ENCODE assay signal across 8 cellular contexts in genomic region chr4:7987148-7987989, GRCh38. TPM values are rescaled to one million over a fixed set of nuclear protein-coding genes. Genes with fewer than 3 reads are reported as not detected.
DNase-seq lines count a peak whose midpoint lies in the region; ATAC-seq and TF ChIP-seq lines count a peak whose summit lies in the region.

No MANE protein-coding gene starts in this region.

- H3K27ac Mint-ChIP-seq in Calu3 (ENCODE audit: unreplicated experiment) (no peak overlapping the region), progenitor cell of endocrine pancreas (no peak overlapping the region)
- no peak overlapping the region for H3K27ac Mint-ChIP-seq in activated naive CD4-positive, alpha-beta T cell treated with anti-CD3 and anti-CD28 coated beads, Interleukin-2, amount 50 U/mL, for 72 hours

- peaks cover 8% of the 10 kb centered on the region for H3K27me3 Mint-ChIP-seq in Calu3 (ENCODE audit: unreplicated experiment)
- peaks cover 7% of the 10 kb centered on the region for H3K27me3 Mint-ChIP-seq in progenitor cell of endocrine pancreas

- TF ChIP-seq CTCF in Calu3 (IDR thresholded peaks at IDR 0.05; ENCODE audit: unreplicated experiment), result peak; percentile 81
- TF ChIP-seq CTCF in LNCaP clone FGC (IDR thresholded peaks at IDR 0.05; ENCODE audit: control insufficient read depth, extremely low read depth, insufficient read depth), result peak; percentile 93
- TF ChIP-seq CTCF in progenitor cell of endocrine pancreas (IDR thresholded peaks at IDR 0.05; ENCODE audit: unreplicated experiment), result peak; percentile 86

- CTCF ChIA-PET in Calu3 (lab: Charles Lee), result interaction anchor here (0.8 to 2.1 kb wide), 3 partner anchors 182 to 217 kb away, joined by 3 to 8 read pairs (median 4); no protein-coding TSS in a partner anchor

- H3K4me3 Mint-ChIP-seq in Calu3 (ENCODE audit: low read depth, unreplicated experiment), result no peak overlapping the region
- H3K4me3 Mint-ChIP-seq in progenitor cell of endocrine pancreas (ENCODE audit: low read depth), result no peak overlapping the region

- H3K4me1 Mint-ChIP-seq in Calu3 (ENCODE audit: low read depth, unreplicated experiment), result no peaks in the 10 kb centered on the region
- H3K4me1 Mint-ChIP-seq in progenitor cell of endocrine pancreas (ENCODE audit: low read depth), result no peaks in the 10 kb centered on the region

- DNase-seq in Calu3 (peak; percentile 76), LNCaP clone FGC (ENCODE audit: low read depth) (peak; percentile 21), Right ventricle myocardium inferior (ENCODE audit: missing footprints) (peak; percentile 20), progenitor cell of endocrine pancreas (ENCODE audit: low spot score, unreplicated experiment) (peak; percentile 75)
- peak in 1 of 2 donors; percentile 83 for DNase-seq in activated naive CD4-positive, alpha-beta T cell treated with anti-CD3 and anti-CD28 coated beads, Interleukin-2, amount 50 U/mL, for 72 hours (ENCODE audit: low spot score in 2 of 2)

- ATAC-seq in GM21390 (IDR thresholded peaks at IDR 0.05; ENCODE audit: unreplicated experiment) (peak; percentile 78), SK-N-SH treated with all-trans-retinoic acid at 6 μM for 48 hours (peak; percentile 94), Right ventricle myocardium inferior (peak; percentile 63), GM19455 (IDR thresholded peaks at IDR 0.05; ENCODE audit: unreplicated experiment) (no peak)
- ATAC-seq in activated naive CD4-positive, alpha-beta T cell treated with anti-CD3 and anti-CD28 coated beads, Interleukin-2, amount 50 U/mL, for 72 hours, result peak; percentile 74 to 79

- no peaks in the 10 kb centered on the region for H3K9me3 Mint-ChIP-seq in Calu3 (ENCODE audit: low read depth, unreplicated experiment)
- H3K9me3 Mint-ChIP-seq in activated naive CD4-positive, alpha-beta T cell treated with anti-CD3 and anti-CD28 coated beads, Interleukin-2, amount 50 U/mL, for 72 hours, result no peaks in the 10 kb centered on the region
- H3K9me3 Mint-ChIP-seq in progenitor cell of endocrine pancreas (ENCODE audit: low read depth), result no peaks in the 10 kb centered on the region

- no peak overlapping the region for H3K4me3 ChIP-seq in LNCaP clone FGC (ENCODE audit: low read depth, low read length)

- intact Hi-C loops in Calu3 (cut with micrococcal nuclease; ENCODE audit: unreplicated experiment), result loop anchor here (1.0 kb wide), 2 partner anchors 183 to 265 kb away; no protein-coding TSS in a partner anchor
- intact Hi-C loops in Right ventricle myocardium inferior (cut with DNase I), result loop anchor here (1.0 to 2.0 kb wide), 2 partner anchors 182 to 217 kb away; no protein-coding TSS in a partner anchor

- BruUV-seq in Calu3 (replicated peaks; lab: Mats Ljungman, UMichigan), result no TSS peak

- H3K36me3 Mint-ChIP-seq in Calu3 (ENCODE audit: insufficient read depth, unreplicated experiment), result peaks cover 6% of the 10 kb centered on the region
- peaks cover 0 to 5% of the 10 kb centered on the region in 2 donors for H3K36me3 Mint-ChIP-seq in activated naive CD4-positive, alpha-beta T cell treated with anti-CD3 and anti-CD28 coated beads, Interleukin-2, amount 50 U/mL, for 72 hours
- no peaks in the 10 kb centered on the region for H3K36me3 Mint-ChIP-seq in progenitor cell of endocrine pancreas (ENCODE audit: insufficient read depth)

TF ChIP-seq in SK-N-SH treated with all-trans-retinoic acid at 6 μM for 48 hours, 23 proteins besides CTCF, POLR2A, EP300 and RAD21:
- no peak for TF ChIP-seq ZNF70 (CRISPR knock-in tag; IDR thresholded peaks at IDR 0.05)
- no peak for TF ChIP-seq SNAI2 (CRISPR knock-in tag; IDR thresholded peaks at IDR 0.05)
- TF ChIP-seq CREB5 (CRISPR knock-in tag; IDR thresholded peaks at IDR 0.05; ENCODE audit: low read depth), result no peak
- TF ChIP-seq ZFP3 (CRISPR knock-in tag; IDR thresholded peaks at IDR 0.05), result no peak
- TF ChIP-seq ZNF565 (CRISPR knock-in tag; conservative IDR thresholded peaks at IDR 0.05; ENCODE audit: low read depth), result no peak
- no peak for TF ChIP-seq CSDC2 (CRISPR knock-in tag; IDR thresholded peaks at IDR 0.05)
- no peak for TF ChIP-seq TCF4 (CRISPR knock-in tag; IDR thresholded peaks at IDR 0.05; ENCODE audit: borderline replicate concordance)
- no peak for TF ChIP-seq PPARA (CRISPR knock-in tag; IDR thresholded peaks at IDR 0.05; ENCODE audit: borderline replicate concordance)
- no peak for TF ChIP-seq TSHZ2 (CRISPR knock-in tag; IDR thresholded peaks at IDR 0.05)
- no peak for TF ChIP-seq ZC3H10 (CRISPR knock-in tag; IDR thresholded peaks at IDR 0.05)
- TF ChIP-seq ARNTL (CRISPR knock-in tag; IDR thresholded peaks at IDR 0.05; ENCODE audit: borderline replicate concordance, low read depth), result no peak
- TF ChIP-seq CSRNP3 (CRISPR knock-in tag; IDR thresholded peaks at IDR 0.05), result no peak

RNA-seq across cellular contexts. Expression of gene AFAP1, which starts 47.7 kb away (rescaled TPM):
- total RNA-seq in Calu3 (2022), result 37.9 and 40.1 TPM in 2 replicates
- 10 to 100 TPM; 10.2 to 41.9 TPM for total RNA-seq in activated naive CD4-positive, alpha-beta T cell treated with anti-CD3 and anti-CD28 coated beads, Interleukin-2, amount 50 U/mL, for 72 hours
- total RNA-seq in Right ventricle myocardium inferior, result 8.0 TPM
- total RNA-seq in progenitor cell of endocrine pancreas, result 31.9 and 32.9 TPM in 2 replicates
